Comparison of ENCODE assay signal across 1 cellular context in genomic region chr5:102796014-102796413, GRCh38.
A peak's percentile ranks its signal among the peaks of the same experiment; 100 is the strongest.
TF ChIP-seq lines count a peak whose summit lies in the region.

No MANE protein-coding gene starts in this region.

TF ChIP-seq in HepG2, 621 proteins besides CTCF, POLR2A, EP300 and RAD21 (continued from another document and continues in another):
- TF ChIP-seq HOMEZ (CRISPR knock-in tag; IDR thresholded peaks at IDR 0.05; ENCODE audit: low read depth): peak; percentile 26; the same call in 1 of the 2 replicates
- no peak for TF ChIP-seq ZNF263 (CRISPR knock-in tag; IDR thresholded peaks at IDR 0.05)
- no peak for TF ChIP-seq SCMH1 (CRISPR knock-in tag; IDR thresholded peaks at IDR 0.05; ENCODE audit: borderline replicate concordance)
- no peak for TF ChIP-seq THAP11 (CRISPR knock-in tag; IDR thresholded peaks at IDR 0.05)
- no peak for TF ChIP-seq THAP7 (CRISPR knock-in tag; IDR thresholded peaks at IDR 0.05)
- TF ChIP-seq EEA1 (CRISPR knock-in tag; IDR thresholded peaks at IDR 0.05; ENCODE audit: borderline replicate concordance): no peak
- TF ChIP-seq ZNF687 (CRISPR knock-in tag; IDR thresholded peaks at IDR 0.05): no peak
- TF ChIP-seq AHDC1 (CRISPR knock-in tag; IDR thresholded peaks at IDR 0.05; ENCODE audit: borderline replicate concordance): peak; percentile 89
- peak; percentile 34; the same call in 1 of the 2 replicates for TF ChIP-seq CEBPG (CRISPR knock-in tag; IDR thresholded peaks at IDR 0.05)
- TF ChIP-seq TMF1 (CRISPR knock-in tag; IDR thresholded peaks at IDR 0.05; ENCODE audit: low read depth): no peak
- TF ChIP-seq SALL1 (CRISPR knock-in tag; IDR thresholded peaks at IDR 0.05): peak; percentile 84
- no peak for TF ChIP-seq SRSF4 (IDR thresholded peaks at IDR 0.05; ENCODE audit: low read depth, low read length, poor library complexity, severe bottlenecking)
- TF ChIP-seq ZNF644 (CRISPR knock-in tag; IDR thresholded peaks at IDR 0.05; ENCODE audit: low read depth): peak; percentile 77
- peak; percentile 67; the same call in 1 of the 2 replicates for TF ChIP-seq NFIC (IDR thresholded peaks at IDR 0.05; ENCODE audit: low read length)
- TF ChIP-seq SRF (IDR thresholded peaks at IDR 0.05; ENCODE audit: low read depth, low read length): 0 out of 2 replicates have a peak, but pooled peaks have one; percentile 4
- no peak for TF ChIP-seq YEATS2 (CRISPR knock-in tag; IDR thresholded peaks at IDR 0.05; ENCODE audit: borderline replicate concordance)
- peak; percentile 48; the same call in 1 of the 2 replicates for TF ChIP-seq FOXO1 (CRISPR knock-in tag; IDR thresholded peaks at IDR 0.05)
- TF ChIP-seq BCL6 (CRISPR knock-in tag; IDR thresholded peaks at IDR 0.05): peak; percentile 60
- peak; percentile 56; the same call in 1 of the 2 replicates for TF ChIP-seq PHF21A (CRISPR knock-in tag; IDR thresholded peaks at IDR 0.05)
- no peak for TF ChIP-seq PAX8 (CRISPR knock-in tag; IDR thresholded peaks at IDR 0.05; ENCODE audit: borderline replicate concordance)
- no peak for TF ChIP-seq NFIB (CRISPR knock-in tag; IDR thresholded peaks at IDR 0.05; ENCODE audit: borderline replicate concordance)
- TF ChIP-seq HIC2 (CRISPR knock-in tag; IDR thresholded peaks at IDR 0.05; ENCODE audit: low read depth): no peak
- peak; percentile 59; the same call in 1 of the 2 replicates for TF ChIP-seq MEIS1 (CRISPR knock-in tag; IDR thresholded peaks at IDR 0.05; ENCODE audit: borderline replicate concordance)
- TF ChIP-seq ZNF639 (CRISPR knock-in tag; conservative IDR thresholded peaks at IDR 0.05): no peak
- TF ChIP-seq NFATC3 (CRISPR knock-in tag; IDR thresholded peaks at IDR 0.05): no peak
- peak; percentile 59 for TF ChIP-seq HNF4G (IDR thresholded peaks at IDR 0.05; ENCODE audit: borderline replicate concordance, low read depth, low read length)
- TF ChIP-seq HNF4G (CRISPR knock-in tag; IDR thresholded peaks at IDR 0.05; ENCODE audit: borderline replicate concordance, low read depth): no peak
- 0 out of 2 replicates have a peak, but pooled peaks have one; percentile 30 for TF ChIP-seq ISL2 (CRISPR knock-in tag; IDR thresholded peaks at IDR 0.05)
- TF ChIP-seq NONO (IDR thresholded peaks at IDR 0.05): no peak
- TF ChIP-seq NONO (CRISPR knock-in tag; conservative IDR thresholded peaks at IDR 0.05): peak; percentile 45
- TF ChIP-seq FOXP1 (IDR thresholded peaks at IDR 0.05): peak; percentile 41; the same call in 1 of the 2 replicates
- TF ChIP-seq FOXP1 (CRISPR knock-in tag; IDR thresholded peaks at IDR 0.05): peak; percentile 83
- peak; percentile 89 for TF ChIP-seq FOXP4 (CRISPR knock-in tag; IDR thresholded peaks at IDR 0.05)
- TF ChIP-seq ZBTB8A (CRISPR knock-in tag; IDR thresholded peaks at IDR 0.05; ENCODE audit: borderline replicate concordance, low read depth): no peak
- TF ChIP-seq GATAD2A (CRISPR knock-in tag; IDR thresholded peaks at IDR 0.05): peak; percentile 56
- no peak for TF ChIP-seq PLSCR1 (CRISPR knock-in tag; IDR thresholded peaks at IDR 0.05; ENCODE audit: borderline replicate concordance)
- peak; percentile 52 for TF ChIP-seq NR2C2 (CRISPR knock-in tag; IDR thresholded peaks at IDR 0.05; ENCODE audit: borderline replicate concordance)
- TF ChIP-seq ZNF510 (CRISPR knock-in tag; IDR thresholded peaks at IDR 0.05; ENCODE audit: low read depth): no peak
- TF ChIP-seq ZNF574 (CRISPR knock-in tag; IDR thresholded peaks at IDR 0.05): 0 out of 2 replicates have a peak, but pooled peaks have one; percentile 28
- TF ChIP-seq GFI1 (CRISPR knock-in tag; IDR thresholded peaks at IDR 0.05; ENCODE audit: borderline replicate concordance): peak; percentile 78; the same call in 1 of the 2 replicates
